ENCODE assay signal across 13 cellular contexts in the genomic region with DNA sequence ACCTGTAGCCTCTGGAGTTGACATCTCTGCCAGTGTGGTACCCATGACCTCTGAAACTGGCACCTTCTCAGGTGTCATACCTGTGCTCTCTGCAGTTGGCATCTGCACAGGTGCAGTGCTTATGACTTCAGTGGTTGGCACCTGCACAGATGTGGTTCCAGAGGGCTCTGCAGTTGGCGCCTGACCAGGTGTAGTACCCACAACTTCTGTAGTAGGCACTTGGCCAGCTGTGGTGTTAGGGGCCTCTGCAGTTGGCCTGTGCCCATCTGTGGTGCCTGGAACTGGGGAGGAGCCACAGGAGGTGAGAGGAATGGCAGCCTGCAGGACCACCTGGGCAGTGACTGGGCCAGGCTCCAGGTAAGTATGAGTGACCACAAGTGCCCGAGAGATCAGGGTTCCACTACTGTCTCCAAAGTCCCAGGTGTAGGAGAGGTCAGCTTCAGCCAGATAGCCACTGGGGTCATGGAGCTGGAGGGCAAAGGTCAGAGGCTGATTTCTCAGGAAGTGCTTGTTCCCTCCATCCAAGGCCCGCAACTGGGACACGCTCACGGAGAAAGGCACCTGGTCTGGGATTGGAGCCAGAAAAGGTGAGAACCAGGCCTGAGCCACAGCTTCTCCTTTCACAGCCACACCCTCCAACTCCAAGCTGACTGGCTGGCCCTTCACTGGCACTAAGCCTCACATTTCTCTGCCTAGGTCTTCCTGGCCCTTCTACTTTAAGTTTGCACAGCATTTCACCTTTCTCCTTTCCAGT. TPM values are rescaled to one million over a fixed set of nuclear protein-coding genes. Genes with fewer than 3 reads are reported as not detected.
DNase-seq lines count a peak whose midpoint lies in the region; ATAC-seq and TF ChIP-seq lines count a peak whose summit lies in the region.
"Had no signal": no experiment of that assay in that cellular context is flagged by ENCODE, and none has a peak within 500 bp of the region (broad histone marks: within the 10 kb centered on the region; RNA-seq: fewer than 3 reads in every experiment).

No MANE protein-coding gene starts in this region.

- no peak for TF ChIP-seq POLR2A in HCT116 (IDR thresholded peaks at IDR 0.05; ENCODE audit: borderline replicate concordance, extremely low read depth, insufficient read depth, insufficient read length)

- H2AFZ ChIP-seq in HCT116 (ENCODE audit: low read depth, low read length, poor library complexity, severe bottlenecking) = no peak overlapping the region

- no peaks in the 10 kb centered on the region for H3K4me1 ChIP-seq in CD4-positive, CD25-positive, alpha-beta regulatory T cell (ENCODE audit: control insufficient read depth, insufficient read depth, low read length, poor library complexity, severe bottlenecking)
- H3K4me1 ChIP-seq in HCT116 (ENCODE audit: control insufficient read depth in 1 of 2, insufficient read depth in 2 of 2, low read length in 2 of 2) = peaks cover 30 to 36% of the 10 kb centered on the region in 2 experiments
- H3K4me1 ChIP-seq: psoas muscle had no signal

- H3K27me3 Mint-ChIP-seq in CD4-positive, CD25-positive, alpha-beta regulatory T cell = peaks cover 4% of the 10 kb centered on the region
- no peaks in the 10 kb centered on the region for H3K27me3 Mint-ChIP-seq in activated CD8-positive, alpha-beta T cell treated with anti-CD3 and anti-CD28 coated beads, Interleukin-2, amount 10 ng/mL, durations not matched to agents 7 days and 5 days (ENCODE audit: low read depth)
- no peaks in the 10 kb centered on the region for H3K27me3 Mint-ChIP-seq in memory B cell

- H3K9me3 Mint-ChIP-seq in CD4-positive, CD25-positive, alpha-beta regulatory T cell = peaks cover 0 to 1% (median 0%) of the 10 kb centered on the region in 7 donors
- H3K9me3 Mint-ChIP-seq in activated CD8-positive, alpha-beta T cell treated with anti-CD3 and anti-CD28 coated beads, Interleukin-2, amount 10 ng/mL, durations not matched to agents 7 days and 5 days (ENCODE audit: insufficient read depth) = no peaks in the 10 kb centered on the region
- H3K9me3 Mint-ChIP-seq in memory B cell = no peaks in the 10 kb centered on the region

- BruUV-seq in HCT116 (replicated peaks; lab: Mats Ljungman, UMichigan) = no TSS peak

- H3K27ac Mint-ChIP-seq in CD4-positive, CD25-positive, alpha-beta regulatory T cell = peak overlapping the region; percentile 79 to 86 (median 86)
- peak overlapping the region; percentile 29 for H3K27ac Mint-ChIP-seq in activated CD8-positive, alpha-beta T cell treated with anti-CD3 and anti-CD28 coated beads, Interleukin-2, amount 10 ng/mL, durations not matched to agents 7 days and 5 days
- peak overlapping the region; percentile 11 for H3K27ac Mint-ChIP-seq in memory B cell

- H3K36me3 ChIP-seq in CD4-positive, CD25-positive, alpha-beta regulatory T cell (ENCODE audit: control insufficient read depth, insufficient read depth, low read length) = peaks cover 21% of the 10 kb centered on the region
- H3K36me3 ChIP-seq in HCT116 (ENCODE audit: control insufficient read depth in 1 of 2, insufficient read depth in 2 of 2, low read length in 2 of 2) = 0 out of 4 replicates have a peak, but pooled peaks cover 2 to 3% of the 10 kb centered on the region in 2 experiments

- no peaks in the 10 kb centered on the region for H4K20me1 ChIP-seq in HCT116 (ENCODE audit: insufficient read depth)

- H3K79me2 ChIP-seq in HCT116 (ENCODE audit: insufficient read depth, low read length) = no peaks in the 10 kb centered on the region

- CTCF ChIA-PET in HCT116 (lab: Charles Lee) = interaction anchor here (1.1 kb wide), 1 partner anchor 17 kb away, joined by 4 read pairs; no protein-coding TSS in a partner anchor
- CTCF ChIA-PET in activated CD8-positive, alpha-beta T cell treated with anti-CD3 and anti-CD28 coated beads, Interleukin-2, amount 10 ng/mL, durations not matched to agents 7 days and 5 days (lab: Charles Lee) = interaction anchor here (0.7 to 2.1 kb wide), 8 partner anchors 11 to 219 kb away, joined by 3 to 8 read pairs (median 4); no protein-coding TSS in a partner anchor

- peak overlapping the region; percentile 17 for H3K27ac ChIP-seq in CD4-positive, CD25-positive, alpha-beta regulatory T cell (ENCODE audit: insufficient read depth, low read length, poor library complexity, severe bottlenecking)
- H3K27ac ChIP-seq in HCT116 (ENCODE audit: low read depth, low read length) = peak overlapping the region; percentile 16; the same call in 1 of the 2 replicates
- H3K27ac ChIP-seq: psoas muscle, vagina had no signal

- H3K4me3 Mint-ChIP-seq in CD4-positive, CD25-positive, alpha-beta regulatory T cell = no peak overlapping the region
- no peak overlapping the region for H3K4me3 Mint-ChIP-seq in activated CD8-positive, alpha-beta T cell treated with anti-CD3 and anti-CD28 coated beads, Interleukin-2, amount 10 ng/mL, durations not matched to agents 7 days and 5 days
- no peak overlapping the region for H3K4me3 Mint-ChIP-seq in memory B cell

- H3K9me3 ChIP-seq in CD4-positive, CD25-positive, alpha-beta regulatory T cell (ENCODE audit: control insufficient read depth in 2 of 2, low read length in 2 of 2) = no peaks in the 10 kb centered on the region
- no peaks in the 10 kb centered on the region for H3K9me3 ChIP-seq in HCT116 (ENCODE audit: control insufficient read depth in 1 of 2, insufficient read depth in 1 of 2, low read depth in 1 of 2, low read length in 2 of 2)
- H3K9me3 ChIP-seq: psoas muscle, vagina had no signal

- H3K4me1 Mint-ChIP-seq in CD4-positive, CD25-positive, alpha-beta regulatory T cell = peaks cover 0 to 24% (median 18%) of the 10 kb centered on the region in 4 donors
- H3K4me1 Mint-ChIP-seq in activated CD8-positive, alpha-beta T cell treated with anti-CD3 and anti-CD28 coated beads, Interleukin-2, amount 10 ng/mL, durations not matched to agents 7 days and 5 days (ENCODE audit: low read depth) = peaks cover 2% of the 10 kb centered on the region
- H3K4me1 Mint-ChIP-seq in memory B cell = peaks cover 5% of the 10 kb centered on the region

- POLR2A ChIA-PET in HCT116 (lab: Charles Lee) = interaction anchor here (1.9 kb wide), 1 partner anchor 17 kb away, joined by 6 read pairs; the partner anchor contains the start of gene RAB5B
- POLR2A ChIA-PET in activated CD8-positive, alpha-beta T cell treated with anti-CD3 and anti-CD28 coated beads, Interleukin-2, amount 10 ng/mL, durations not matched to agents 7 days and 5 days (lab: Charles Lee) = interaction anchor here (0.7 to 5.3 kb wide), 7 partner anchors 10 to 163 kb away, joined by 3 to 20 read pairs (median 3); partner anchors contain the start of gene RAB5B

- RAD21 ChIA-PET in HCT116 (lab: Charles Lee; ENCODE audit: low non-redundant PET in 1 of 2, low total read pairs in 2 of 2, uncharacterized antibody in 2 of 2, unreplicated experiment in 2 of 2) = no interaction called here

- in situ Hi-C loops in KBM-7 (cut with MboI; ENCODE audit: low pct_unique_long_range_greater_than_20kb, low sequenced_read_pairs) = no loop called here

- no peaks in the 10 kb centered on the region for H3K27me3 ChIP-seq in CD4-positive, CD25-positive, alpha-beta regulatory T cell (ENCODE audit: control insufficient read depth, insufficient read depth, low read length)
- no peaks in the 10 kb centered on the region for H3K27me3 ChIP-seq in HCT116 (ENCODE audit: insufficient read depth, low read length)
- H3K27me3 ChIP-seq: vagina had no signal

- no peak for TF ChIP-seq RAD21 in HCT116 (IDR thresholded peaks at IDR 0.05; ENCODE audit: low read depth)

- ATAC-seq in CD4-positive, CD25-positive, alpha-beta regulatory T cell (ENCODE audit: low read depth in 2 of 2) = no peak
- ATAC-seq in HCT116 = no peak
- no peak for ATAC-seq in activated CD8-positive, alpha-beta T cell treated with anti-CD3 and anti-CD28 coated beads, Interleukin-2, amount 10 ng/mL, durations not matched to agents 7 days and 5 days
- ATAC-seq in memory B cell (ENCODE audit: low read depth) = no peak
- ATAC-seq in GM21381 (IDR thresholded peaks at IDR 0.05; ENCODE audit: unreplicated experiment) = no peak
- no peak for ATAC-seq in HG03565 (IDR thresholded peaks at IDR 0.05; ENCODE audit: unreplicated experiment)
- ATAC-seq in GM19455 (IDR thresholded peaks at IDR 0.05; ENCODE audit: unreplicated experiment) = no peak
- ATAC-seq: psoas muscle had no signal

- H3K36me3 Mint-ChIP-seq in CD4-positive, CD25-positive, alpha-beta regulatory T cell = peaks cover 14% of the 10 kb centered on the region
- H3K36me3 Mint-ChIP-seq in activated CD8-positive, alpha-beta T cell treated with anti-CD3 and anti-CD28 coated beads, Interleukin-2, amount 10 ng/mL, durations not matched to agents 7 days and 5 days (ENCODE audit: low read depth) = peaks cover 34% of the 10 kb centered on the region
- peaks cover 11% of the 10 kb centered on the region for H3K36me3 Mint-ChIP-seq in memory B cell

- no peak overlapping the region for H3K9ac ChIP-seq in HCT116 (ENCODE audit: low read length)

- intact Hi-C loops in HCT116 (cut with micrococcal nuclease) = no loop called here

- no peak for DNase-seq in CD4-positive, CD25-positive, alpha-beta regulatory T cell
- no peak for DNase-seq in HCT116 (ENCODE audit: low read depth, low spot score)
- DNase-seq in activated CD8-positive, alpha-beta T cell treated with anti-CD3 and anti-CD28 coated beads, Interleukin-2, amount 10 ng/mL, durations not matched to agents 7 days and 5 days = no peak
- DNase-seq in memory B cell (ENCODE audit: low spot score in 2 of 2) = no peak
- no peak for DNase-seq in KBM-7
- DNase-seq: activated CD4-positive, alpha-beta T cell treated with anti-CD3 and anti-CD28 coated beads for 48 hours; EL; NCI-H526 treated with DMSO at 0.1 percent for 48 hours; psoas muscle had no signal

- no peaks in the 10 kb centered on the region for H3K9me2 ChIP-seq in HCT116 (ENCODE audit: insufficient read depth)

- H3K4me3 ChIP-seq in CD4-positive, CD25-positive, alpha-beta regulatory T cell (ENCODE audit: low read depth, low read length) = no peak overlapping the region
- no peak overlapping the region for H3K4me3 ChIP-seq in HCT116 (replicated peaks in 1 of 2; ENCODE audit: low read depth in 1 of 2, low read length in 2 of 2)
- H3K4me3 ChIP-seq: psoas muscle, vagina had no signal

- no peak for TF ChIP-seq CTCF in HCT116 (IDR thresholded peaks at IDR 0.05 in 2 of 3, conservative IDR thresholded peaks at IDR 0.05 in 1 of 3; ENCODE audit: borderline replicate concordance in 1 of 3, insufficient read depth in 1 of 3, low read depth in 2 of 3, low read length in 2 of 3)

- H3K4me2 ChIP-seq in HCT116 (ENCODE audit: low read length) = peak overlapping the region; percentile 74

RNA-seq across cellular contexts. Expression of gene PMEL, which starts 8.6 kb away (rescaled TPM):
- 0.69 TPM for total RNA-seq in CD4-positive, CD25-positive, alpha-beta regulatory T cell
- polyA plus RNA-seq in CD4-positive, CD25-positive, alpha-beta regulatory T cell = under 1 TPM in 3 of 4 donors, not detected in 1; 0.52 to 0.86 (median 0.57) TPM
- total RNA-seq in HCT116 (2021; ENCODE audit: unreplicated experiment) = 5.8 TPM
- polyA plus RNA-seq in HCT116 (2012) = 7.1 and 9.0 TPM in 2 replicates
- under 1 TPM; 0.10 to 0.55 TPM for total RNA-seq in activated CD8-positive, alpha-beta T cell treated with anti-CD3 and anti-CD28 coated beads, Interleukin-2, amount 10 ng/mL, durations not matched to agents 7 days and 5 days

RNA-seq across cellular contexts. Expression of gene CDK2, which starts 9.3 kb away (rescaled TPM):
- total RNA-seq in CD4-positive, CD25-positive, alpha-beta regulatory T cell = 28.0 TPM
- 10 to 100 TPM in 2 of 4 donors, 1 to 10 TPM in 2; 8.4 to 12.6 (median 10.0) TPM for polyA plus RNA-seq in CD4-positive, CD25-positive, alpha-beta regulatory T cell
- 90.9 TPM for total RNA-seq in HCT116 (2021; ENCODE audit: unreplicated experiment)
- 65.1 and 81.6 TPM in 2 replicates for polyA plus RNA-seq in HCT116 (2012)
- 100 to 1,000 TPM; 128 to 130 TPM for total RNA-seq in activated CD8-positive, alpha-beta T cell treated with anti-CD3 and anti-CD28 coated beads, Interleukin-2, amount 10 ng/mL, durations not matched to agents 7 days and 5 days

RNA-seq across cellular contexts. Expression of gene RAB5B, which starts 16.6 kb away (rescaled TPM):
- 60.8 TPM for total RNA-seq in CD4-positive, CD25-positive, alpha-beta regulatory T cell
- 10 to 100 TPM; 66.8 to 73.4 (median 68.3) TPM for polyA plus RNA-seq in CD4-positive, CD25-positive, alpha-beta regulatory T cell
- 44.5 TPM for total RNA-seq in HCT116 (2021; ENCODE audit: unreplicated experiment)
- polyA plus RNA-seq in HCT116 (2012) = 29.1 and 32.6 TPM in 2 replicates
- total RNA-seq in activated CD8-positive, alpha-beta T cell treated with anti-CD3 and anti-CD28 coated beads, Interleukin-2, amount 10 ng/mL, durations not matched to agents 7 days and 5 days = 10 to 100 TPM; 51.9 to 52.9 TPM

RNA-seq across cellular contexts. Expression of gene DGKA, which starts 26.3 kb away (rescaled TPM):
- 1,086 TPM for total RNA-seq in CD4-positive, CD25-positive, alpha-beta regulatory T cell
- 100 to 1,000 TPM; 225 to 284 (median 253) TPM for polyA plus RNA-seq in CD4-positive, CD25-positive, alpha-beta regulatory T cell
- 58.3 TPM for total RNA-seq in HCT116 (2021; ENCODE audit: unreplicated experiment)
- polyA plus RNA-seq in HCT116 (2012) = 60.3 and 67.3 TPM in 2 replicates
- 100 to 1,000 TPM; 541 to 575 TPM for total RNA-seq in activated CD8-positive, alpha-beta T cell treated with anti-CD3 and anti-CD28 coated beads, Interleukin-2, amount 10 ng/mL, durations not matched to agents 7 days and 5 days

RNA-seq across cellular contexts. Expression of gene PYM1, which starts 29.6 kb away (rescaled TPM):
- total RNA-seq in CD4-positive, CD25-positive, alpha-beta regulatory T cell = 34.0 TPM
- polyA plus RNA-seq in CD4-positive, CD25-positive, alpha-beta regulatory T cell = 100 to 1,000 TPM in 3 of 4 donors, 10 to 100 TPM in 1; 99.3 to 123 (median 114) TPM
- total RNA-seq in HCT116 (2021; ENCODE audit: unreplicated experiment) = 24.8 TPM
- 20.4 and 25.7 TPM in 2 replicates for polyA plus RNA-seq in HCT116 (2012)
- total RNA-seq in activated CD8-positive, alpha-beta T cell treated with anti-CD3 and anti-CD28 coated beads, Interleukin-2, amount 10 ng/mL, durations not matched to agents 7 days and 5 days = 10 to 100 TPM; 51.6 to 52.2 TPM

Comparison
In these comparisons a context has a peak if more than half of its experiments do, and no peak if none do; other contexts are left out.
1. H3K27ac Mint-ChIP-seq: peak in every context shown above with its lines; median percentile 86 in CD4-positive, CD25-positive, alpha-beta regulatory T cell; 29 in activated CD8-positive, alpha-beta T cell treated with anti-CD3 and anti-CD28 coated beads, Interleukin-2, amount 10 ng/mL, durations not matched to agents 7 days and 5 days; 11 in memory B cell.